1 cellular context compared by ENCODE assay signal in genomic region chr2:12879649-12880048, GRCh38.
A peak's percentile ranks its signal among the peaks of the same experiment; 100 is the strongest.
TF ChIP-seq lines count a peak whose summit lies in the region.

No MANE protein-coding gene starts in this region.

TF ChIP-seq in K562, 482 proteins besides CTCF, POLR2A, EP300 and RAD21:
- peak; percentile 63 for TF ChIP-seq ZBTB40 (IDR thresholded peaks at IDR 0.05)
- no peak for TF ChIP-seq ZBTB40 (CRISPR knock-in tag; IDR thresholded peaks at IDR 0.05)
- TF ChIP-seq NFRKB (IDR thresholded peaks at IDR 0.05; ENCODE audit: low read depth) = no peak
- TF ChIP-seq EGR1 (conservative IDR thresholded peaks at IDR 0.05) = no peak
- no peak for TF ChIP-seq BRD4 (IDR thresholded peaks at IDR 0.05)
- no peak for TF ChIP-seq STAT5B (CRISPR knock-in tag; IDR thresholded peaks at IDR 0.05)
- no peak for TF ChIP-seq CAMTA2 (CRISPR knock-in tag; conservative IDR thresholded peaks at IDR 0.05)
